ENCODE assay signal across 12 cellular contexts in genomic region chr2:54523336-54523959, GRCh38.
DNase-seq lines count a peak whose midpoint lies in the region; ATAC-seq and TF ChIP-seq lines count a peak whose summit lies in the region.
"Had no signal": no experiment of that assay in that cellular context is flagged by ENCODE, and none has a peak within 500 bp of the region (broad histone marks: within the 10 kb centered on the region; RNA-seq: fewer than 3 reads in every experiment).

No MANE protein-coding gene starts in this region.

- intact Hi-C loops in right cardiac atrium (cut with DNase I) = loop anchor here in 3 of 4 donors (10.0 kb wide), 3 partner anchors 111 to 181 kb away; no protein-coding TSS in a partner anchor
- intact Hi-C loops in Right ventricle myocardium inferior (cut with DNase I) = loop anchor here (5.0 kb wide), 5 partner anchors 66 to 406 kb away; partner anchors contain the start of genes ACYP2 and SPTBN1
- intact Hi-C loops in left colon (cut with DNase I, micrococcal nuclease) = loop anchor here in 1 of 2 donors (5.0 kb wide), 1 partner anchor 179 kb away; no protein-coding TSS in a partner anchor
- intact Hi-C loops in natural killer cell (cut with micrococcal nuclease) = loop anchor here (5.0 kb wide), 1 partner anchor 139 kb away; no protein-coding TSS in a partner anchor

- no peaks in the 10 kb centered on the region for H3K36me3 Mint-ChIP-seq in natural killer cell
- H3K36me3 Mint-ChIP-seq: activated CD4-positive, alpha-beta memory T cell treated with anti-CD3 and anti-CD28 coated beads for 36 hours had no signal

- in situ Hi-C loops in GM13976 (cut with MboI; ENCODE audit: low sequenced_read_pairs, unreplicated experiment) = loop anchor here (5.0 to 10.0 kb wide), 2 partner anchors 134 to 181 kb away; no protein-coding TSS in a partner anchor

- WGBS in right cardiac atrium = 82% methylated on average over 4 of the region's 4 CpGs

- no peak for TF ChIP-seq CTCF in natural killer cell (IDR thresholded peaks at IDR 0.05)
- TF ChIP-seq CTCF in GM13976 (IDR thresholded peaks at IDR 0.05; ENCODE audit: borderline replicate concordance, control extremely low read depth, extremely low read depth, insufficient read depth, missing control alignments) = no peak

- ATAC-seq in right cardiac atrium (no peak), Right ventricle myocardium inferior (no peak), left colon (peak; percentile 51), natural killer cell (no peak)

- peaks cover 29% of the 10 kb centered on the region for H3K36me3 ChIP-seq in SJSA1

- no peaks in the 10 kb centered on the region for H3K9me3 Mint-ChIP-seq in natural killer cell
- H3K9me3 Mint-ChIP-seq: activated CD4-positive, alpha-beta memory T cell treated with anti-CD3 and anti-CD28 coated beads for 36 hours had no signal

- DNase-seq in right cardiac atrium (no peak), Right ventricle myocardium inferior (ENCODE audit: missing footprints) (no peak), SJSA1 (ENCODE audit: low read depth in 1 of 2, low spot score in 2 of 2) (peak; percentile 69 to 87), left colon (no peak), kidney tubule cell (ENCODE audit: low spot score) (no peak), natural killer cell (no peak), GM13976 (ENCODE audit: low spot score) (no peak)
- no peak for DNase-seq in NK-92 treated with Interleukin-12 subunit alpha and Interleukin-12 subunit beta, amount 100 ng/mL, for 24 hours (lab: John Stamatoyannopoulos, UW)
- DNase-seq: hippocampal formation had no signal

- no peaks in the 10 kb centered on the region for H3K27me3 ChIP-seq in right cardiac atrium (ENCODE audit: control insufficient read depth, insufficient read depth)
- no peaks in the 10 kb centered on the region for H3K27me3 ChIP-seq in SJSA1 (replicated peaks)
- H3K27me3 ChIP-seq: left lung had no signal

- peaks cover 9 to 13% of the 10 kb centered on the region in 2 donors for H3K27me3 Mint-ChIP-seq in natural killer cell (ENCODE audit: low read depth in 2 of 2)
- H3K27me3 Mint-ChIP-seq: activated CD4-positive, alpha-beta memory T cell treated with anti-CD3 and anti-CD28 coated beads for 36 hours had no signal

- peaks cover 24% of the 10 kb centered on the region for H3K4me1 ChIP-seq in right cardiac atrium (ENCODE audit: control insufficient read depth, insufficient read depth, low read length)
- H3K4me1 ChIP-seq in SJSA1 (replicated peaks) = peaks cover 47% of the 10 kb centered on the region

- peaks cover 7% of the 10 kb centered on the region in 2 donors for H3K4me1 Mint-ChIP-seq in natural killer cell

- H3K4me3 ChIP-seq in right cardiac atrium (ENCODE audit: low read length) = no peak overlapping the region
- no peak overlapping the region for H3K4me3 ChIP-seq in SJSA1
- H3K4me3 ChIP-seq: left lung, SK-N-MC had no signal

- no peak overlapping the region for H3K4me3 Mint-ChIP-seq in natural killer cell
- H3K4me3 Mint-ChIP-seq: activated CD4-positive, alpha-beta memory T cell treated with anti-CD3 and anti-CD28 coated beads for 36 hours had no signal

- peak overlapping the region; percentile 27 for H3K27ac ChIP-seq in right cardiac atrium (ENCODE audit: low read length)
- H3K27ac ChIP-seq in SJSA1 = peak overlapping the region; percentile 95
- H3K27ac ChIP-seq: SK-N-MC had no signal

- no peaks in the 10 kb centered on the region for H3K9me3 ChIP-seq in right cardiac atrium (ENCODE audit: control insufficient read depth, low read length)
- no peaks in the 10 kb centered on the region for H3K9me3 ChIP-seq in SJSA1 (replicated peaks)
- H3K9me3 ChIP-seq: left lung had no signal

- no peak overlapping the region for H3K27ac Mint-ChIP-seq in natural killer cell
- H3K27ac Mint-ChIP-seq: activated CD4-positive, alpha-beta memory T cell treated with anti-CD3 and anti-CD28 coated beads for 36 hours had no signal

Comparison
In these comparisons a context has a peak if more than half of its experiments do, and no peak if none do; other contexts are left out.
1. DNase-seq: peak in SJSA1 (2 of 2); none in right cardiac atrium (0 of 3), Right ventricle myocardium inferior (single experiment), left colon (0 of 2), NK-92 treated with Interleukin-12 subunit alpha and Interleukin-12 subunit beta, amount 100 ng/mL, for 24 hours (single experiment), kidney tubule cell (single experiment), natural killer cell (single experiment) and GM13976 (single experiment).